Comparison of ENCODE assay signal across 20 cellular contexts in genomic region chr5:147287181-147287580, GRCh38. TPM values are rescaled to one million over a fixed set of nuclear protein-coding genes. Genes with fewer than 3 reads are reported as not detected.
DNase-seq lines count a peak whose midpoint lies in the region; ATAC-seq, FAIRE-seq and TF ChIP-seq lines count a peak whose summit lies in the region.
"Had no signal": no experiment of that assay in that cellular context is flagged by ENCODE, and none has a peak within 500 bp of the region (broad histone marks: within the 10 kb centered on the region; RNA-seq: fewer than 3 reads in every experiment).

No MANE protein-coding gene starts in this region.

- FAIRE-seq in astrocyte (lab: Jason Lieb, UNC), result no peak
- FAIRE-seq: A549, HTR-8/SVneo had no signal

- intact Hi-C loops in activated naive CD4-positive, alpha-beta T cell treated with anti-CD3 and anti-CD28 coated beads for 36 hours (cut with micrococcal nuclease), result no loop called here

- no peak for DNase-seq in GM23338 (ENCODE audit: low spot score)
- DNase-seq in astrocyte (ENCODE audit: low read depth), result peak; percentile 32
- DNase-seq in activated naive CD4-positive, alpha-beta T cell treated with anti-CD3 and anti-CD28 coated beads for 36 hours, result no peak
- no peak for DNase-seq in effector memory CD8-positive, alpha-beta T cell
- DNase-seq: AML-193; Caco-2; CD4-positive, alpha-beta T cell; DMS79 treated with DMSO at 0.1 percent for 48 hours; GF-D8; GOT3; HCEC 1CT had no signal

- H4K20me1 ChIP-seq in GM23338 (replicated peaks; ENCODE audit: insufficient read depth) (no peaks in the 10 kb centered on the region), astrocyte (ENCODE audit: insufficient read depth, low read length) (no peaks in the 10 kb centered on the region)

- no peak overlapping the region for H2AFZ ChIP-seq in GM23338
- no peak overlapping the region for H2AFZ ChIP-seq in astrocyte (ENCODE audit: low read depth, low read length)

- H3F3A ChIP-seq in GM23338 (replicated peaks; ENCODE audit: low read depth), result no peaks in the 10 kb centered on the region

- peaks cover 9% of the 10 kb centered on the region; the same call in 1 of the 2 replicates for H3K36me3 ChIP-seq in GM23338 (ENCODE audit: insufficient read depth)
- H3K36me3 ChIP-seq in HUES6 (ENCODE audit: control insufficient read depth, insufficient read depth, low read length), result no peaks in the 10 kb centered on the region
- no peaks in the 10 kb centered on the region for H3K36me3 ChIP-seq in astrocyte (ENCODE audit: insufficient read depth, low read length)
- H3K36me3 ChIP-seq in iPS-20b (ENCODE audit: insufficient read depth, low read depth, low read length), result no peaks in the 10 kb centered on the region

- H3K4me1 ChIP-seq in GM23338 (ENCODE audit: insufficient read depth) (peaks cover 40% of the 10 kb centered on the region), HUES6 (ENCODE audit: control insufficient read depth, insufficient read depth, low read length) (peaks cover 29% of the 10 kb centered on the region), astrocyte (ENCODE audit: insufficient read depth, low read length) (no peaks in the 10 kb centered on the region), iPS-20b (ENCODE audit: insufficient read depth, low read length) (peaks cover 31% of the 10 kb centered on the region; the same call in 1 of the 2 replicates)
- H3K4me1 ChIP-seq: A549, Caco-2 had no signal

- H3K27ac ChIP-seq in GM23338 (ENCODE audit: low read depth) (peak overlapping the region; percentile 8; the same call in 1 of the 2 replicates), HUES6 (ENCODE audit: low read depth, low read length) (peak overlapping the region; percentile 13; the same call in 1 of the 2 replicates), astrocyte (ENCODE audit: low read depth, low read length) (no peak overlapping the region), iPS-20b (ENCODE audit: low read length) (no peak overlapping the region)
- H3K27ac ChIP-seq: 22Rv1, A549, C4-2B, KMS-11 had no signal

- ATAC-seq in GM23338 (no peak), HG02759 (IDR thresholded peaks at IDR 0.05; ENCODE audit: unreplicated experiment) (no peak), GM19452 (IDR thresholded peaks at IDR 0.05; ENCODE audit: unreplicated experiment) (no peak)
- no peak for ATAC-seq in effector memory CD8-positive, alpha-beta T cell (replicated peaks)
- ATAC-seq: A549 had no signal

- H3K4me2 ChIP-seq in GM23338 (peak overlapping the region; percentile 52), astrocyte (ENCODE audit: low read length) (no peak overlapping the region)
- H3K4me2 ChIP-seq: A549, KMS-11 had no signal

- no peak overlapping the region; the same call in 1 of the 2 replicates for H3K4me3 ChIP-seq in GM23338
- no peak overlapping the region for H3K4me3 ChIP-seq in HUES6 (ENCODE audit: low read depth, low read length)
- no peak overlapping the region for H3K4me3 ChIP-seq in astrocyte (ENCODE audit: insufficient read depth, low read depth, low read length)
- peak overlapping the region; percentile 3; the same call in 1 of the 2 replicates for H3K4me3 ChIP-seq in iPS-20b (ENCODE audit: low read length)
- H3K4me3 ChIP-seq: A549 had no signal

- TF ChIP-seq CTCF in GM23338 (conservative IDR thresholded peaks at IDR 0.05; ENCODE audit: low read depth in 2 of 2), result no peak
- no peak for TF ChIP-seq CTCF in astrocyte (IDR thresholded peaks at IDR 0.05; ENCODE audit: insufficient read depth, low read depth, low read length)

- H3K27me3 Mint-ChIP-seq in GM23338 (ENCODE audit: insufficient read depth, low read depth, poor library complexity) (peaks cover 3% of the 10 kb centered on the region), astrocyte (ENCODE audit: low read depth, unreplicated experiment) (no peaks in the 10 kb centered on the region)
- no peaks in the 10 kb centered on the region for H3K27me3 Mint-ChIP-seq in activated naive CD4-positive, alpha-beta T cell treated with anti-CD3 and anti-CD28 coated beads for 36 hours (ENCODE audit: low read depth)
- H3K27me3 Mint-ChIP-seq in effector memory CD8-positive, alpha-beta T cell, result no peaks in the 10 kb centered on the region
- H3K27me3 Mint-ChIP-seq: CD4-positive, alpha-beta T cell had no signal

- peaks cover 46% of the 10 kb centered on the region for H3K36me3 Mint-ChIP-seq in GM23338 (ENCODE audit: low read depth)
- H3K36me3 Mint-ChIP-seq in astrocyte (ENCODE audit: low read depth, unreplicated experiment), result no peaks in the 10 kb centered on the region
- no peaks in the 10 kb centered on the region for H3K36me3 Mint-ChIP-seq in activated naive CD4-positive, alpha-beta T cell treated with anti-CD3 and anti-CD28 coated beads for 36 hours (ENCODE audit: low read depth)
- no peaks in the 10 kb centered on the region for H3K36me3 Mint-ChIP-seq in effector memory CD8-positive, alpha-beta T cell (ENCODE audit: insufficient read depth)

- H3K9me3 Mint-ChIP-seq in GM23338, result peaks cover 32% of the 10 kb centered on the region
- peaks cover 11% of the 10 kb centered on the region for H3K9me3 Mint-ChIP-seq in astrocyte (ENCODE audit: unreplicated experiment)
- peaks cover 28% of the 10 kb centered on the region for H3K9me3 Mint-ChIP-seq in activated naive CD4-positive, alpha-beta T cell treated with anti-CD3 and anti-CD28 coated beads for 36 hours
- peaks cover 2 to 15% of the 10 kb centered on the region in 2 donors for H3K9me3 Mint-ChIP-seq in effector memory CD8-positive, alpha-beta T cell

- no peaks in the 10 kb centered on the region for H3K79me2 ChIP-seq in GM23338 (replicated peaks; ENCODE audit: insufficient read depth)
- H3K79me2 ChIP-seq in astrocyte (ENCODE audit: insufficient read depth, low read length), result no peaks in the 10 kb centered on the region

- H3K9me3 ChIP-seq in HUES6 (ENCODE audit: control insufficient read depth, insufficient read depth, low read depth, low read length), result peaks cover 7% of the 10 kb centered on the region; the same call in 1 of the 2 replicates
- no peaks in the 10 kb centered on the region for H3K9me3 ChIP-seq in astrocyte (ENCODE audit: insufficient read depth, low read depth, low read length)
- peaks cover 10% of the 10 kb centered on the region for H3K9me3 ChIP-seq in iPS-20b (ENCODE audit: insufficient read depth, low read depth, low read length)
- H3K9me3 ChIP-seq: A549, Caco-2 had no signal

- CTCF ChIA-PET in activated naive CD4-positive, alpha-beta T cell treated with anti-CD3 and anti-CD28 coated beads for 36 hours (lab: Charles Lee), result interaction anchor here (0.7 kb wide), 1 partner anchor 1029 kb away, joined by 3 read pairs; no protein-coding TSS in a partner anchor

- no peaks in the 10 kb centered on the region; the same call in 1 of the 2 replicates for H3K9me2 ChIP-seq in GM23338 (ENCODE audit: insufficient read depth)

- no peak overlapping the region for H3K9ac ChIP-seq in HUES6 (ENCODE audit: low read length)
- H3K9ac ChIP-seq in astrocyte (ENCODE audit: low read length), result no peak overlapping the region
- H3K9ac ChIP-seq in iPS-20b (ENCODE audit: low read depth, low read length), result no peak overlapping the region
- H3K9ac ChIP-seq: KMS-11 had no signal

- H3K27me3 ChIP-seq in GM23338 (ENCODE audit: insufficient read depth) (no peaks in the 10 kb centered on the region), HUES6 (ENCODE audit: control insufficient read depth, insufficient read depth, low read length) (no peaks in the 10 kb centered on the region), astrocyte (ENCODE audit: insufficient read depth, low read length) (no peaks in the 10 kb centered on the region), iPS-20b (ENCODE audit: insufficient read depth, low read length) (no peaks in the 10 kb centered on the region)

- H3K27ac Mint-ChIP-seq in GM23338 (peak overlapping the region; percentile 68), astrocyte (ENCODE audit: unreplicated experiment) (no peak overlapping the region)
- no peak overlapping the region for H3K27ac Mint-ChIP-seq in activated naive CD4-positive, alpha-beta T cell treated with anti-CD3 and anti-CD28 coated beads for 36 hours
- no peak overlapping the region for H3K27ac Mint-ChIP-seq in effector memory CD8-positive, alpha-beta T cell
- H3K27ac Mint-ChIP-seq: CD4-positive, alpha-beta T cell had no signal

- H3K4me1 Mint-ChIP-seq in GM23338 (peaks cover 33% of the 10 kb centered on the region), astrocyte (ENCODE audit: low read depth, unreplicated experiment) (no peaks in the 10 kb centered on the region)
- H3K4me1 Mint-ChIP-seq in activated naive CD4-positive, alpha-beta T cell treated with anti-CD3 and anti-CD28 coated beads for 36 hours (ENCODE audit: low read depth), result no peaks in the 10 kb centered on the region
- H3K4me1 Mint-ChIP-seq in effector memory CD8-positive, alpha-beta T cell (ENCODE audit: low read depth in 2 of 2), result no peaks in the 10 kb centered on the region

- H3K4me3 Mint-ChIP-seq in GM23338, result no peak overlapping the region
- no peak overlapping the region for H3K4me3 Mint-ChIP-seq in astrocyte (ENCODE audit: unreplicated experiment)
- H3K4me3 Mint-ChIP-seq in activated naive CD4-positive, alpha-beta T cell treated with anti-CD3 and anti-CD28 coated beads for 36 hours, result no peak overlapping the region
- no peak overlapping the region for H3K4me3 Mint-ChIP-seq in effector memory CD8-positive, alpha-beta T cell
- H3K4me3 Mint-ChIP-seq: CD4-positive, alpha-beta T cell had no signal

TF ChIP-seq in GM23338, 12 proteins besides CTCF, POLR2A, EP300 and RAD21 (continues in another document):
- TF ChIP-seq JUNB (IDR thresholded peaks at IDR 0.05; ENCODE audit: unreplicated experiment), result no peak
- no peak for TF ChIP-seq EZH2 (IDR thresholded peaks at IDR 0.05; ENCODE audit: low read depth, unreplicated experiment)
- TF ChIP-seq EZH2phosphoT487 (IDR thresholded peaks at IDR 0.05; ENCODE audit: unreplicated experiment), result no peak

RNA-seq across cellular contexts. Expression of gene STK32A, which starts 52.4 kb away (rescaled TPM):
- 2.0 and 2.8 TPM in 2 replicates for total RNA-seq in GM23338 (2014; rRNA removed; shearing (Covaris generic))
- polyA plus RNA-seq in GM23338 (2016; fragmentation: Nextera tagmentation; extraction: Ambion mirVana), result 1.4 and 2.4 TPM in 2 replicates
- total RNA-seq in astrocyte, result 0.25 and 0.34 TPM in 2 replicates
- not detected for total RNA-seq in activated naive CD4-positive, alpha-beta T cell treated with anti-CD3 and anti-CD28 coated beads for 36 hours
- total RNA-seq: CD4-positive, alpha-beta T cell had no signal

Comparison
In these comparisons a context has a peak if more than half of its experiments do, and no peak if none do; other contexts are left out.
1. H3K27ac ChIP-seq: peak in GM23338 (single experiment) and HUES6 (single experiment); none in astrocyte (single experiment) and iPS-20b (single experiment).